In genomic region chr11:75896843-75897419, GRCh38 we compare ENCODE assay signal across 8 cellular contexts.
DNase-seq lines count a peak whose midpoint lies in the region; ATAC-seq and TF ChIP-seq lines count a peak whose summit lies in the region.

No MANE protein-coding gene starts in this region.

- H3K4me1 ChIP-seq in SK-N-SH (ENCODE audit: control insufficient read depth in 1 of 2, insufficient read depth in 2 of 2, low read depth in 1 of 2, low read length in 1 of 2) = no peaks in the 10 kb centered on the region; a peak in 2 of 4 replicates

- no peak for ATAC-seq in HG03135 (IDR thresholded peaks at IDR 0.05; ENCODE audit: unreplicated experiment)

- H3K4me2 ChIP-seq in SK-N-SH = no peak overlapping the region

- H3K4me3 ChIP-seq in SK-N-SH (ENCODE audit: low read depth in 2 of 2, low read length in 1 of 2) = no peak overlapping the region; a peak in 1 of 4 replicates
- no peak overlapping the region for H3K4me3 ChIP-seq in fibroblast of villous mesenchyme (ENCODE audit: low read depth, low read length)

- H2AFZ ChIP-seq in SK-N-SH (ENCODE audit: low read depth) = no peak overlapping the region

- no peaks in the 10 kb centered on the region for H3K9me3 ChIP-seq in SK-N-SH

- no peak overlapping the region for H3K27ac ChIP-seq in SK-N-SH (ENCODE audit: low read depth in 2 of 2, low read length in 1 of 2)

- H3K27me3 ChIP-seq in SK-N-SH (ENCODE audit: insufficient read depth) = no peaks in the 10 kb centered on the region

- DNase-seq in GDM1 (lab: John Stamatoyannopoulos, UW) (peak; percentile 8), M059J (ENCODE audit: low read depth) (peak; percentile 48), SK-N-SH (peak; percentile 44), fibroblast of villous mesenchyme (ENCODE audit: low read depth) (peak; percentile 54), putamen (ENCODE audit: low spot score) (peak; percentile 45), cortex of kidney (lab: John Stamatoyannopoulos, UW) (no peak)
- DNase-seq in stimulated activated CD4-positive, alpha-beta T cell treated with anti-CD3 and anti-CD28 coated beads, Interleukin-4, amount 100 ng/mL, for 24 hours = no peak

- no peaks in the 10 kb centered on the region for H3K79me2 ChIP-seq in SK-N-SH (ENCODE audit: insufficient read depth)

- peaks cover 6 to 8% of the 10 kb centered on the region in 2 experiments for H3K36me3 ChIP-seq in SK-N-SH (replicated peaks in 1 of 2; ENCODE audit: control insufficient read depth in 1 of 2, insufficient read depth in 2 of 2, low read length in 1 of 2)

- CTCF ChIA-PET in SK-N-SH (lab: Yijun Ruan, JAX) = interaction anchor here (0.6 to 14.2 kb wide), 46 partner anchors 11 to 785 kb away, joined by 3 to 174 read pairs (median 3); partner anchors contain the start of gene WNT11

- TF ChIP-seq EP300 in SK-N-SH (IDR thresholded peaks at IDR 0.05; ENCODE audit: borderline replicate concordance in 1 of 2, low read depth in 1 of 2, low read length in 1 of 2) = no peak

- H3K9ac ChIP-seq in SK-N-SH = no peak overlapping the region

- peaks cover 10% of the 10 kb centered on the region for H3F3A ChIP-seq in SK-N-SH (replicated peaks; ENCODE audit: insufficient read depth)

- 15% methylated on average over 4 of the region's 4 CpGs for WGBS in SK-N-SH (ENCODE audit: low lambda C conversion rate)

- peak; percentile 81 for TF ChIP-seq CTCF in SK-N-SH (IDR thresholded peaks at IDR 0.05)
- peak; percentile 69 for TF ChIP-seq CTCF in fibroblast of villous mesenchyme (IDR thresholded peaks at IDR 0.05; ENCODE audit: insufficient read depth, low read depth, low read length)

- POLR2A ChIA-PET in SK-N-SH (lab: Yijun Ruan, JAX) = no interaction called here

- H4K20me1 ChIP-seq in SK-N-SH (ENCODE audit: insufficient read depth) = no peaks in the 10 kb centered on the region

- no peaks in the 10 kb centered on the region for H3K9me2 ChIP-seq in SK-N-SH

- TF ChIP-seq RAD21 in SK-N-SH (IDR thresholded peaks at IDR 0.05; ENCODE audit: low read length) = peak; percentile 92

TF ChIP-seq in SK-N-SH, 30 proteins besides CTCF, POLR2A, EP300 and RAD21:
- no peak for TF ChIP-seq ELF1 (IDR thresholded peaks at IDR 0.05)
- TF ChIP-seq FOXJ3 (CRISPR knock-in tag; IDR thresholded peaks at IDR 0.05) = no peak
- TF ChIP-seq MEF2A (IDR thresholded peaks at IDR 0.05; ENCODE audit: borderline replicate concordance, low read depth) = no peak
- peak; percentile 72 for TF ChIP-seq SMC3 (IDR thresholded peaks at IDR 0.05; ENCODE audit: low read depth, low read length)
- no peak for TF ChIP-seq TEAD4 (IDR thresholded peaks at IDR 0.05; ENCODE audit: borderline replicate concordance, insufficient read depth)
TF ChIP-seq in SK-N-SH: peak in this region for 1.

Comparison
In these comparisons a context has a peak if more than half of its experiments do, and no peak if none do; other contexts are left out.
1. DNase-seq: peak in GDM1 (single experiment), M059J (single experiment), SK-N-SH (single experiment), fibroblast of villous mesenchyme (single experiment) and putamen (single experiment); none in stimulated activated CD4-positive, alpha-beta T cell treated with anti-CD3 and anti-CD28 coated beads, Interleukin-4, amount 100 ng/mL, for 24 hours (single experiment) and cortex of kidney (single experiment).